18 cellular contexts compared by ENCODE assay signal in genomic region chr5:171445910-171446516, GRCh38. TPM values are rescaled to one million over a fixed set of nuclear protein-coding genes. Genes with fewer than 3 reads are reported as not detected.
DNase-seq lines count a peak whose midpoint lies in the region; ATAC-seq and TF ChIP-seq lines count a peak whose summit lies in the region.
"Had no signal": no experiment of that assay in that cellular context is flagged by ENCODE, and none has a peak within 500 bp of the region (broad histone marks: within the 10 kb centered on the region; RNA-seq: fewer than 3 reads in every experiment).

No MANE protein-coding gene starts in this region.

- 81 to 91% methylated on average over 8 to 9 of the region's 9 CpGs for WGBS in upper lobe of left lung, 2 donors

- H3K4me3 Mint-ChIP-seq in mesothelial cell of epicardium = no peak overlapping the region
- H3K4me3 Mint-ChIP-seq in MCF 10A (ENCODE audit: unreplicated experiment) = no peak overlapping the region
- H3K4me3 Mint-ChIP-seq: T-helper 2 cell treated with Interferon-gamma antibody and Interleukin-4, amounts not matched to agents 5 μg/mL and 100 μg/mL, for 36 hours had no signal

- peak; percentile 59 for DNase-seq in LHCN-M2 (ENCODE audit: low read depth)
- peak; percentile 30 for DNase-seq in fibroblast of peridontal ligament (ENCODE audit: extremely low read depth)
- DNase-seq in mesothelial cell of epicardium (ENCODE audit: low spot score in 2 of 2, unreplicated experiment in 2 of 2) = no peak
- no peak for DNase-seq in upper lobe of left lung
- DNase-seq in activated T-cell treated with anti-CD3 and anti-CD28 coated beads for 4 hours = no peak
- DNase-seq in DMS79 (lab: John Stamatoyannopoulos, UW) = no peak
- DNase-seq in MCF 10A (ENCODE audit: unreplicated experiment) = no peak
- DNase-seq: activated CD4-positive, alpha-beta T cell treated with anti-CD3 and anti-CD28 coated beads, Interleukin-2, amount 50 U/mL, for 1 hour; activated T-cell treated with anti-CD3 and anti-CD28 coated beads, Interleukin-2, amount 50 U/mL, for 1 hour; C1 segment of cervical spinal cord; head of caudate nucleus; kidney; NCI-H187; NCI-H446; substantia nigra had no signal

- no peaks in the 10 kb centered on the region for H3K9me3 Mint-ChIP-seq in mesothelial cell of epicardium
- no peaks in the 10 kb centered on the region for H3K9me3 Mint-ChIP-seq in MCF 10A (ENCODE audit: unreplicated experiment)
- H3K9me3 Mint-ChIP-seq: activated naive CD4-positive, alpha-beta T cell treated with anti-CD3 and anti-CD28 coated beads, Interleukin-2, amount 50 U/mL, for 72 hours; T-helper 2 cell treated with Interferon-gamma antibody and Interleukin-4, amounts not matched to agents 5 μg/mL and 100 μg/mL, for 36 hours had no signal

- no peaks in the 10 kb centered on the region for H3K27me3 ChIP-seq in upper lobe of left lung

- no peaks in the 10 kb centered on the region for H3K27me3 Mint-ChIP-seq in mesothelial cell of epicardium (ENCODE audit: low read depth)
- no peaks in the 10 kb centered on the region for H3K27me3 Mint-ChIP-seq in MCF 10A (ENCODE audit: insufficient read depth, unreplicated experiment)

- peak; percentile 12 to 81 for ATAC-seq in upper lobe of left lung (ENCODE audit: low FRiP score in 2 of 2)
- ATAC-seq in GM19023 (IDR thresholded peaks at IDR 0.05; ENCODE audit: unreplicated experiment) = no peak
- ATAC-seq: activated naive CD4-positive, alpha-beta T cell treated with anti-CD3 and anti-CD28 coated beads, Interleukin-2, amount 50 U/mL, for 72 hours had no signal

- H3K36me3 Mint-ChIP-seq in mesothelial cell of epicardium (no peaks in the 10 kb centered on the region), MCF 10A (ENCODE audit: insufficient read depth, unreplicated experiment) (peaks cover 6% of the 10 kb centered on the region)
- H3K36me3 Mint-ChIP-seq: activated naive CD4-positive, alpha-beta T cell treated with anti-CD3 and anti-CD28 coated beads, Interleukin-2, amount 50 U/mL, for 72 hours had no signal

- H3K4me1 ChIP-seq in upper lobe of left lung = peaks cover under 1 to 12% (median 4%) of the 10 kb centered on the region in 4 donors

- no peak for TF ChIP-seq CTCF in mesothelial cell of epicardium (IDR thresholded peaks at IDR 0.05; ENCODE audit: unreplicated experiment)
- no peak for TF ChIP-seq CTCF in upper lobe of left lung (IDR thresholded peaks at IDR 0.05)
- TF ChIP-seq CTCF in MCF 10A (IDR thresholded peaks at IDR 0.05; ENCODE audit: unreplicated experiment) = no peak

- CTCF ChIA-PET in MCF 10A (lab: Yijun Ruan, JAX) = no interaction called here

- intact Hi-C loops in MCF 10A (cut with micrococcal nuclease) = no loop called here

- no peak overlapping the region for H3K4me3 ChIP-seq in upper lobe of left lung

- H3K4me1 Mint-ChIP-seq in mesothelial cell of epicardium (peaks cover 44% of the 10 kb centered on the region), MCF 10A (ENCODE audit: insufficient read depth, unreplicated experiment) (no peaks in the 10 kb centered on the region)

- no peaks in the 10 kb centered on the region for H3K36me3 ChIP-seq in upper lobe of left lung

- POLR2A ChIA-PET in MCF 10A (lab: Yijun Ruan, JAX) = no interaction called here

- no peak for TF ChIP-seq EP300 in upper lobe of left lung (IDR thresholded peaks at IDR 0.05)

- no TSS peak for BruUV-seq in MCF 10A (replicated peaks; lab: Mats Ljungman, UMichigan)

- TF ChIP-seq POLR2A in upper lobe of left lung (IDR thresholded peaks at IDR 0.05) = no peak

- H3K9me3 ChIP-seq in upper lobe of left lung = no peaks in the 10 kb centered on the region

- H3K27ac Mint-ChIP-seq in mesothelial cell of epicardium (peak overlapping the region; percentile 60), MCF 10A (ENCODE audit: low read depth, unreplicated experiment) (no peak overlapping the region)
- H3K27ac Mint-ChIP-seq: activated naive CD4-positive, alpha-beta T cell treated with anti-CD3 and anti-CD28 coated beads, Interleukin-2, amount 50 U/mL, for 72 hours; T-helper 2 cell treated with Interferon-gamma antibody and Interleukin-4, amounts not matched to agents 5 μg/mL and 100 μg/mL, for 36 hours had no signal

- H3K27ac ChIP-seq in upper lobe of left lung = no peak overlapping the region

RNA-seq across cellular contexts. Expression of gene FGF18, which starts 26.6 kb away (rescaled TPM):
- total RNA-seq in LHCN-M2 (2014; rRNA removed) (0.06 TPM in 1 of 2 replicates, not detected in the other), mesothelial cell of epicardium (10.2 to 11.7 TPM (median 11.3 TPM) in 3 replicates), upper lobe of left lung (1 to 10 TPM in 4 of 6 donors, under 1 TPM in 2; 0.44 to 4.6 (median 1.4) TPM), MCF 10A (2022) (not detected in 2 replicates)
- 0.06 TPM for polyA plus RNA-seq in LHCN-M2 (2012)

RNA-seq across cellular contexts. Expression of gene NPM1, which starts 58.4 kb away (rescaled TPM):
- total RNA-seq in LHCN-M2 (2014; rRNA removed) (1,266 and 1,268 TPM in 2 replicates), mesothelial cell of epicardium (1,674 to 1,837 TPM (median 1,792 TPM) in 3 replicates), upper lobe of left lung (100 to 1,000 TPM; 289 to 646 (median 517) TPM), MCF 10A (2022) (3,249 and 4,548 TPM in 2 replicates)
- 1,828 TPM for polyA plus RNA-seq in LHCN-M2 (2012)

Comparison
In these comparisons a context has a peak if more than half of its experiments do, and no peak if none do; other contexts are left out.
1. DNase-seq: peak in LHCN-M2 (single experiment) and fibroblast of peridontal ligament (single experiment); none in mesothelial cell of epicardium (0 of 2), upper lobe of left lung (0 of 2), activated T-cell treated with anti-CD3 and anti-CD28 coated beads for 4 hours (single experiment), DMS79 (single experiment) and MCF 10A (single experiment).